Comparison of ENCODE assay signal across 25 cellular contexts in the genomic region with DNA sequence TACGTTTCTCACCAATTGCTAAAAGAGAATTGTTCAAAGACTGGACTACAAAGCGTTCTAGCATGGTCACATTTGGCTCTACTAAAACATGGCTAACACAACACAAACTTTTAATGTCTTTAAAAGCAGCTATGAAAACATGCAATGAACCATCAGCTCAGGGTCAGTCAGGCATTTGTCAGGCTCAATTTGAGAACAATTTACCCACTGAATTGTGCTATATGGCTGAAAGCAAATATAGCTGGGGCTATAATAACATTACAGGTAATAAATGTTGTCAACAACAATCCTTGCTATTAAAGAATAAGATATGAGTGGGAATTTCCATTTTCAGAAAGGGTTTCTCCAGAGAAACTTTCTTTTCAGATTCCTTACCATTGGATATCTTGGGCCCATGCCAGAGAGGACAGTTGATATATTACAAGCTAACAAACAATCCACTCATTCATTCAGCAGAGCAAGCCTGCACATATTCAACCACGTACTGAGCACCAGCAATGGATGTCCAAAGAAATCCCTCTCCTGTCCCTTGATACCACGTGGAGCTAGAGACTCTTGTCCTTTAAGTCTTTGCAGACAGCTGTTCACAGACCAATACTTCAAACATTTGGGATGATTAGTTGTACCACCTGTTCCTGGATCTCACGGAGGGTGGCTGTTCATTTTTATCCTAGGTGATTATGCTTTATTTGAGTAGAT.
A peak's percentile ranks its signal among the peaks of the same experiment; 100 is the strongest.
DNase-seq lines count a peak whose midpoint lies in the region; ATAC-seq, FAIRE-seq and TF ChIP-seq lines count a peak whose summit lies in the region.
"Had no signal": no experiment of that assay in that cellular context is flagged by ENCODE, and none has a peak within 500 bp of the region (broad histone marks: within the 10 kb centered on the region; RNA-seq: fewer than 3 reads in every experiment).

No MANE protein-coding gene starts in this region.

- no peak overlapping the region for H3K4me3 ChIP-seq in small intestine (ENCODE audit: low read depth in 1 of 2, low read length in 2 of 2)
- H3K4me3 ChIP-seq in HepG2 (replicated peaks in 1 of 3; ENCODE audit: insufficient read depth in 1 of 3, low read depth in 2 of 3, low read length in 3 of 3) = no peak overlapping the region
- no peak overlapping the region for H3K4me3 ChIP-seq in gastroesophageal sphincter
- H3K4me3 ChIP-seq: heart left ventricle, stomach had no signal

- no peak overlapping the region for H3K4me2 ChIP-seq in HepG2 (ENCODE audit: low read depth, low read length)
- H3K4me2 ChIP-seq: KMS-11 had no signal

- TF ChIP-seq CTCF in HepG2 (CRISPR knock-in tag; IDR thresholded peaks at IDR 0.05) = no peak
- no peak for TF ChIP-seq CTCF in gastroesophageal sphincter (IDR thresholded peaks at IDR 0.05)

- H3K27me3 ChIP-seq in small intestine (ENCODE audit: control insufficient read depth in 2 of 2, insufficient read depth in 2 of 2, low read length in 2 of 2) (no peaks in the 10 kb centered on the region), HepG2 (ENCODE audit: control insufficient read depth in 1 of 2, insufficient read depth in 2 of 2, low read length in 2 of 2) (no peaks in the 10 kb centered on the region), gastroesophageal sphincter (no peaks in the 10 kb centered on the region)
- H3K27me3 ChIP-seq: heart left ventricle, neutrophil, stomach had no signal

- no peak overlapping the region for H2AFZ ChIP-seq in HepG2 (ENCODE audit: low read length)

- POLR2A ChIA-PET in HepG2 (lab: Yijun Ruan, JAX) = no interaction called here

- H3K79me2 ChIP-seq in HepG2 (ENCODE audit: insufficient read depth, low read length) = no peaks in the 10 kb centered on the region

- no peak for FAIRE-seq in small intestine (lab: Jason Lieb, UNC)
- FAIRE-seq in HepG2 (lab: Jason Lieb, UNC) = no peak
- FAIRE-seq: A204.1, HTR-8/SVneo had no signal

- 40 to 64% (median 42%) methylated on average over 5 of the region's 5 CpGs for WGBS in small intestine, 3 donors
- WGBS in HepG2 (ENCODE audit: low lambda C conversion rate) = 2% methylated on average over 5 of the region's 5 CpGs
- WGBS in gastroesophageal sphincter (ENCODE audit: low coverage in 1 of 2), 2 donors = 56 to 59% methylated on average over 4 to 5 of the region's 5 CpGs

- no peak for TF ChIP-seq POLR2A in HepG2 (IDR thresholded peaks at IDR 0.05; ENCODE audit: insufficient read depth in 1 of 2, low read depth in 2 of 2, low read length in 2 of 2)
- TF ChIP-seq POLR2A in gastroesophageal sphincter (IDR thresholded peaks at IDR 0.05) = no peak

- no peak overlapping the region for H3K27ac ChIP-seq in small intestine (ENCODE audit: low read depth in 1 of 2, low read length in 1 of 2)
- H3K27ac ChIP-seq in HepG2 (ENCODE audit: extremely low read length, insufficient read depth, low read length) = no peak overlapping the region
- no peak overlapping the region for H3K27ac ChIP-seq in gastroesophageal sphincter
- H3K27ac ChIP-seq: heart left ventricle, KMS-11, neutrophil, stomach had no signal

- H3K9me3 ChIP-seq in small intestine (ENCODE audit: control insufficient read depth, low read depth) = no peaks in the 10 kb centered on the region
- no peaks in the 10 kb centered on the region for H3K9me3 ChIP-seq in HepG2 (ENCODE audit: low read length)
- no peaks in the 10 kb centered on the region for H3K9me3 ChIP-seq in gastroesophageal sphincter
- H3K9me3 ChIP-seq: heart left ventricle, neutrophil, stomach had no signal

- H3K36me3 ChIP-seq in small intestine (ENCODE audit: control insufficient read depth in 2 of 2, insufficient read depth in 2 of 2, low read length in 2 of 2) (no peaks in the 10 kb centered on the region), HepG2 (replicated peaks in 1 of 2; ENCODE audit: control insufficient read depth in 1 of 2, insufficient read depth in 2 of 2, low read length in 2 of 2) (no peaks in the 10 kb centered on the region), gastroesophageal sphincter (no peaks in the 10 kb centered on the region)
- H3K36me3 ChIP-seq: heart left ventricle, neutrophil, stomach had no signal

- CTCF ChIA-PET in HepG2 (lab: Yijun Ruan, JAX; ENCODE audit: low intra/inter-chr PET ratio, low total read pairs) = no interaction called here

- no TSS peak for BruUV-seq in HepG2 (replicated peaks; lab: Mats Ljungman, UMichigan)

- TF ChIP-seq EP300 in HepG2 (IDR thresholded peaks at IDR 0.05; ENCODE audit: low read depth in 2 of 2, low read length in 2 of 2) = no peak
- TF ChIP-seq EP300 in HepG2 (CRISPR knock-in tag; IDR thresholded peaks at IDR 0.05; ENCODE audit: borderline replicate concordance) = no peak
- TF ChIP-seq EP300 in gastroesophageal sphincter (IDR thresholded peaks at IDR 0.05) = no peak

- TF ChIP-seq RAD21 in HepG2 (CRISPR knock-in tag; IDR thresholded peaks at IDR 0.05) = no peak

- in situ Hi-C loops in SK-MEL-5 (cut with HindIII; ENCODE audit: low pct_unique_long_range_greater_than_20kb, low sequenced_read_pairs) = no loop called here
- in situ Hi-C loops in HepG2 (cut with HindIII; ENCODE audit: extremely low pct_ligation_motif_present, low pct_unique_long_range_greater_than_20kb) = no loop called here

- no peaks in the 10 kb centered on the region for H4K20me1 ChIP-seq in HepG2 (ENCODE audit: insufficient read depth, low read length)

- intact Hi-C loops in HepG2 (cut with micrococcal nuclease; ENCODE audit: unreplicated experiment) = no loop called here

- H3K4me1 ChIP-seq in small intestine (ENCODE audit: control insufficient read depth in 2 of 2, insufficient read depth in 1 of 2, low read depth in 1 of 2, low read length in 1 of 2) (no peaks in the 10 kb centered on the region), HepG2 (ENCODE audit: insufficient read depth, low read length) (no peaks in the 10 kb centered on the region), gastroesophageal sphincter (no peaks in the 10 kb centered on the region)
- H3K4me1 ChIP-seq: stomach had no signal

- DNase-seq in NCI-H2081 (lab: John Stamatoyannopoulos, UW) (peak; percentile 12 to 67), NCI-H2081 treated with DMSO at 0.1 percent for 48 hours (lab: John Stamatoyannopoulos, UW) (no peak), NCI-H524 treated with DMSO at 0.1 percent for 48 hours (lab: John Stamatoyannopoulos, UW) (peak; percentile 93), SK-MEL-5 (ENCODE audit: low read depth, low spot score) (peak; percentile 64), small intestine (peak; percentile 1), HepG2 (ENCODE audit: low spot score) (no peak)
- DNase-seq: activated CD8-positive, alpha-beta memory T cell treated with anti-CD3 and anti-CD28 coated beads for 24 hours; activated gamma-delta T cell treated with Interleukin-2 at 50 U/mL for 16 hours; activated naive CD8-positive, alpha-beta T cell treated with anti-CD3 and anti-CD28 coated beads, Interleukin-2, amount 50 U/mL, for 24 hours; activated T-cell treated with anti-CD3 and anti-CD28 coated beads, Interleukin-2, amount 50 U/mL, for 1 hour; H7; heart left ventricle; NCI-H1694; NCI-H345; stimulated activated CD8-positive, alpha-beta memory T cell treated with anti-CD3 and anti-CD28 coated beads, Interleukin-4, amount 100 ng/mL, for 48 hours; stomach; T1000; trophoblast cell had no signal

- no peak overlapping the region for H3K9ac ChIP-seq in HepG2 (ENCODE audit: insufficient read depth, low read depth, low read length)
- H3K9ac ChIP-seq: KMS-11 had no signal

- ATAC-seq in HepG2 = no peak
- no peak for ATAC-seq in GM18520 (IDR thresholded peaks at IDR 0.05; ENCODE audit: unreplicated experiment)
- ATAC-seq in gastroesophageal sphincter = no peak
- ATAC-seq: activated CD4-positive, CD25-positive, alpha-beta regulatory T cell treated with anti-CD3 and anti-CD28 coated beads, Interleukin-2, amount 50 U/mL, for 24 hours; activated naive CD8-positive, alpha-beta T cell treated with anti-CD3 and anti-CD28 coated beads, Interleukin-2, amount 50 U/mL, for 24 hours; heart left ventricle had no signal

TF ChIP-seq in HepG2, 621 proteins besides CTCF, POLR2A, EP300 and RAD21 (continues in another document):
- TF ChIP-seq PITX1 (CRISPR knock-in tag; IDR thresholded peaks at IDR 0.05) (no peak), SMARCC2 (IDR thresholded peaks at IDR 0.05) (no peak), ADNP (CRISPR knock-in tag; IDR thresholded peaks at IDR 0.05) (no peak), IRX3 (CRISPR knock-in tag; IDR thresholded peaks at IDR 0.05; ENCODE audit: borderline replicate concordance, low read depth) (no peak), MXI1 (IDR thresholded peaks at IDR 0.05; ENCODE audit: borderline replicate concordance, low read depth, low read length) (no peak), GZF1 (CRISPR knock-in tag; IDR thresholded peaks at IDR 0.05) (no peak), SIX1 (CRISPR knock-in tag; IDR thresholded peaks at IDR 0.05; ENCODE audit: borderline replicate concordance) (no peak)
- TF ChIP-seq, protein P1, sequence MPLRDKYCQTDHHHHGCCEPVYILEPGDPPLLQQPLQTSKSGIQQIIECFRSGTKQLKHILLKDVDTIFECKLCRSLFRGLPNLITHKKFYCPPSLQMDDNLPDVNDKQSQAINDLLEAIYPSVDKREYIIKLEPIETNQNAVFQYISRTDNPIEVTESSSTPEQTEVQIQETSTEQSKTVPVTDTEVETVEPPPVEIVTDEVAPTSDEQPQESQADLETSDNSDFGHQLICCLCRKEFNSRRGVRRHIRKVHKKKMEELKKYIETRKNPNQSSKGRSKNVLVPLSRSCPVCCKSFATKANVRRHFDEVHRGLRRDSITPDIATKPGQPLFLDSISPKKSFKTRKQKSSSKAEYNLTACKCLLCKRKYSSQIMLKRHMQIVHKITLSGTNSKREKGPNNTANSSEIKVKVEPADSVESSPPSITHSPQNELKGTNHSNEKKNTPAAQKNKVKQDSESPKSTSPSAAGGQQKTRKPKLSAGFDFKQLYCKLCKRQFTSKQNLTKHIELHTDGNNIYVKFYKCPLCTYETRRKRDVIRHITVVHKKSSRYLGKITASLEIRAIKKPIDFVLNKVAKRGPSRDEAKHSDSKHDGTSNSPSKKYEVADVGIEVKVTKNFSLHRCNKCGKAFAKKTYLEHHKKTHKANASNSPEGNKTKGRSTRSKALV (CRISPR knock-in tag; IDR thresholded peaks at IDR 0.05) = no peak
- TF ChIP-seq, protein P2, sequence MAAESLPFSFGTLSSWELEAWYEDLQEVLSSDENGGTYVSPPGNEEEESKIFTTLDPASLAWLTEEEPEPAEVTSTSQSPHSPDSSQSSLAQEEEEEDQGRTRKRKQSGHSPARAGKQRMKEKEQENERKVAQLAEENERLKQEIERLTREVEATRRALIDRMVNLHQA (CRISPR knock-in tag; IDR thresholded peaks at IDR 0.05) = no peak
- TF ChIP-seq, protein P3, sequence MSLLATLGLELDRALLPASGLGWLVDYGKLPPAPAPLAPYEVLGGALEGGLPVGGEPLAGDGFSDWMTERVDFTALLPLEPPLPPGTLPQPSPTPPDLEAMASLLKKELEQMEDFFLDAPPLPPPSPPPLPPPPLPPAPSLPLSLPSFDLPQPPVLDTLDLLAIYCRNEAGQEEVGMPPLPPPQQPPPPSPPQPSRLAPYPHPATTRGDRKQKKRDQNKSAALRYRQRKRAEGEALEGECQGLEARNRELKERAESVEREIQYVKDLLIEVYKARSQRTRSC (CRISPR knock-in tag; IDR thresholded peaks at IDR 0.05; ENCODE audit: low read depth) = no peak

Comparison
In these comparisons a context has a peak if more than half of its experiments do, and no peak if none do; other contexts are left out.
1. DNase-seq: peak in NCI-H2081 (2 of 2), NCI-H524 treated with DMSO at 0.1 percent for 48 hours (single experiment), SK-MEL-5 (single experiment) and small intestine (single experiment); none in NCI-H2081 treated with DMSO at 0.1 percent for 48 hours (single experiment) and HepG2 (single experiment).